In genomic region chr13:19863323-19864017, GRCh38 we compare ENCODE assay signal across 1 cellular context.
TF ChIP-seq lines count a peak whose summit lies in the region.

Gene ZMYM5, minus strand, starts transcription at chr13:19863649. Its CDS starts 11,469 bp downstream, at chr13:19852180.

TF ChIP-seq in HepG2, 621 proteins besides CTCF, POLR2A, EP300 and RAD21 (continued from another document and continues in another):
- peak; percentile 49; the same call in 1 of the 2 replicates for TF ChIP-seq CEBPZ (IDR thresholded peaks at IDR 0.05; ENCODE audit: low read length)
- TF ChIP-seq ZNF777 (CRISPR knock-in tag; IDR thresholded peaks at IDR 0.05), result peak; percentile 85
- TF ChIP-seq MNT (IDR thresholded peaks at IDR 0.05), result no peak
- TF ChIP-seq MED1 (CRISPR knock-in tag; IDR thresholded peaks at IDR 0.05), result peak; percentile 7; the same call in 1 of the 2 replicates
- no peak for TF ChIP-seq ZNF275 (CRISPR knock-in tag; IDR thresholded peaks at IDR 0.05; ENCODE audit: borderline replicate concordance)
- no peak for TF ChIP-seq GTF2F1 (IDR thresholded peaks at IDR 0.05; ENCODE audit: low read length)
- no peak for TF ChIP-seq TAF15 (IDR thresholded peaks at IDR 0.05; ENCODE audit: low read depth, low read length, poor library complexity, severe bottlenecking)
- no peak for TF ChIP-seq ZNF720 (CRISPR knock-in tag; IDR thresholded peaks at IDR 0.05)
- no peak for TF ChIP-seq RARG (CRISPR knock-in tag; IDR thresholded peaks at IDR 0.05; ENCODE audit: low read depth)
- TF ChIP-seq MYPOP (CRISPR knock-in tag; IDR thresholded peaks at IDR 0.05), result no peak; the same call in 1 of the 2 replicates
- no peak for TF ChIP-seq ZNF460 (CRISPR knock-in tag; IDR thresholded peaks at IDR 0.05; ENCODE audit: borderline replicate concordance)
- TF ChIP-seq ATF1 (CRISPR knock-in tag; IDR thresholded peaks at IDR 0.05), result no peak
- no peak for TF ChIP-seq ZBTB3 (CRISPR knock-in tag; IDR thresholded peaks at IDR 0.05; ENCODE audit: borderline replicate concordance, low read depth)
- no peak for TF ChIP-seq SMYD3 (CRISPR knock-in tag; IDR thresholded peaks at IDR 0.05)
- TF ChIP-seq THAP7 (CRISPR knock-in tag; IDR thresholded peaks at IDR 0.05), result peak; percentile 45; the same call in 1 of the 2 replicates
- TF ChIP-seq ZNF570 (CRISPR knock-in tag; IDR thresholded peaks at IDR 0.05; ENCODE audit: borderline replicate concordance), result no peak
- TF ChIP-seq ZBTB25 (CRISPR knock-in tag; IDR thresholded peaks at IDR 0.05), result peak; percentile 52; the same call in 1 of the 2 replicates
- TF ChIP-seq LCORL (IDR thresholded peaks at IDR 0.05), result no peak
- peak; percentile 46; the same call in 1 of the 2 replicates for TF ChIP-seq LCORL (CRISPR knock-in tag; IDR thresholded peaks at IDR 0.05)
- TF ChIP-seq MTF2 (CRISPR knock-in tag; IDR thresholded peaks at IDR 0.05; ENCODE audit: borderline replicate concordance), result no peak
- TF ChIP-seq U2AF1 (optimal IDR thresholded peaks at IDR 0.05; ENCODE audit: low read depth, low read length), result no peak
- peak; percentile 91 for TF ChIP-seq TARDBP (CRISPR knock-in tag; IDR thresholded peaks at IDR 0.05)
- TF ChIP-seq AGO1 (IDR thresholded peaks at IDR 0.05; ENCODE audit: low read depth, low read length, poor library complexity, severe bottlenecking), result no peak
- TF ChIP-seq PRDM15 (CRISPR knock-in tag; IDR thresholded peaks at IDR 0.05), result peak; percentile 98
- peak; percentile 73 for TF ChIP-seq YEATS4 (CRISPR knock-in tag; IDR thresholded peaks at IDR 0.05; ENCODE audit: borderline replicate concordance)
- no peak for TF ChIP-seq E2F2 (CRISPR knock-in tag; IDR thresholded peaks at IDR 0.05; ENCODE audit: borderline replicate concordance)
- no peak for TF ChIP-seq HNRNPH1 (optimal IDR thresholded peaks at IDR 0.05; ENCODE audit: low read depth, low read length)
- TF ChIP-seq GATA4 (IDR thresholded peaks at IDR 0.05; ENCODE audit: borderline replicate concordance, low read depth), result no peak
- no peak for TF ChIP-seq FOXO1 (CRISPR knock-in tag; IDR thresholded peaks at IDR 0.05)
- peak; percentile 92 for TF ChIP-seq ZMYM4 (CRISPR knock-in tag; IDR thresholded peaks at IDR 0.05)
- no peak for TF ChIP-seq ZNF121 (CRISPR knock-in tag; IDR thresholded peaks at IDR 0.05)
- TF ChIP-seq ZBTB2 (CRISPR knock-in tag; IDR thresholded peaks at IDR 0.05; ENCODE audit: low read depth), result peak; percentile 74; the same call in 1 of the 2 replicates
- TF ChIP-seq SP4 (CRISPR knock-in tag; IDR thresholded peaks at IDR 0.05), result peak; percentile 98
- no peak for TF ChIP-seq ZNF484 (CRISPR knock-in tag; IDR thresholded peaks at IDR 0.05; ENCODE audit: borderline replicate concordance, low read depth)
- peak; percentile 48 for TF ChIP-seq XRCC5 (optimal IDR thresholded peaks at IDR 0.05; ENCODE audit: low read length)
- TF ChIP-seq HCFC1 (IDR thresholded peaks at IDR 0.05; ENCODE audit: low read depth, low read length), result 0 out of 2 replicates have a peak, but pooled peaks have one; percentile 16
- TF ChIP-seq KMT2A (CRISPR knock-in tag; IDR thresholded peaks at IDR 0.05), result peak; percentile 77; the same call in 1 of the 2 replicates
- TF ChIP-seq SMARCC2 (IDR thresholded peaks at IDR 0.05), result no peak
- TF ChIP-seq GRHL1 (CRISPR knock-in tag; conservative IDR thresholded peaks at IDR 0.05), result no peak
- TF ChIP-seq NR1H2 (CRISPR knock-in tag; IDR thresholded peaks at IDR 0.05; ENCODE audit: borderline replicate concordance, low read depth), result no peak
- TF ChIP-seq ZNF441 (CRISPR knock-in tag; IDR thresholded peaks at IDR 0.05; ENCODE audit: borderline replicate concordance), result peak; percentile 99
- TF ChIP-seq RCOR2 (CRISPR knock-in tag; IDR thresholded peaks at IDR 0.05), result no peak
- TF ChIP-seq ZBTB44 (CRISPR knock-in tag; IDR thresholded peaks at IDR 0.05), result no peak
- TF ChIP-seq ZNF317 (CRISPR knock-in tag; IDR thresholded peaks at IDR 0.05), result no peak
- 0 out of 2 replicates have a peak, but pooled peaks have one; percentile 47 for TF ChIP-seq ZNF589 (CRISPR knock-in tag; conservative IDR thresholded peaks at IDR 0.05)
